8 cellular contexts compared by ENCODE assay signal in genomic region chr12:31874961-31875608, GRCh38.
DNase-seq lines count a peak whose midpoint lies in the region; ATAC-seq lines count a peak whose summit lies in the region.

No MANE protein-coding gene starts in this region.

- H3K4me3 ChIP-seq in skeletal muscle cell (ENCODE audit: low read depth, low read length): no peak overlapping the region

- ATAC-seq in GM21529 (IDR thresholded peaks at IDR 0.05; ENCODE audit: unreplicated experiment) (peak; percentile 90), GM19328 (IDR thresholded peaks at IDR 0.05; ENCODE audit: unreplicated experiment) (no peak)

- peak; percentile 49 to 52 for DNase-seq in AML-193 (lab: John Stamatoyannopoulos, UW)
- peak; percentile 44 for DNase-seq in NAMALWA (ENCODE audit: low spot score)
- peak; percentile 64 to 73 for DNase-seq in activated T-cell treated with anti-CD3 and anti-CD28 coated beads, Interleukin-2, amount 50 U/mL, for 48 hours
- peak; percentile 85 for DNase-seq in glomerular endothelial cell (ENCODE audit: extremely low read depth, low read depth, low spot score)
- peak; percentile 32 for DNase-seq in skeletal muscle cell (ENCODE audit: low read depth)
- no peak for DNase-seq in amniotic stem cell (lab: John Stamatoyannopoulos, UW)
